ENCODE assay signal across 1 cellular context in the genomic region with DNA sequence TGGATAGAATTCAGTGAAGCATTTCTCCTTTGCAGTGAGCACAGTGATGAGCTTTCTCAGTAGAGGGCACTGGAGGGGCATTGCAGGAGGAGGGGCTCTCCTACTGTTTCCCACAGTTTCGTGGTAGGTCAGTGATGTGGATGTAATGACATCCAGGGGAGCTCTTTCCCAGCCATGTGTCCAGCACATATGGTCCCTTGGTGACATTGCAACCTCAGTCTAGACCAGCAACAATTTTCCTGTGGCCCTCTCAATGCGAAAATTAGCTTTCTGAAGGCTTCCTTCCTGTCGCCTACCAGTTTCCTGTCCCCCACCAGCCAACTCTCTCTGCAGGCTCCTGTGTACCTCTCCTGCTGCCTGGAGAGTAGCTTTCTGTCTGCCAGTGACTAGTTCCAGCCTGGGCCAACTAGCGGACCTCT.
TF ChIP-seq lines count a peak whose summit lies in the region.

No MANE protein-coding gene starts in this region.

TF ChIP-seq in H1, 55 proteins besides CTCF, POLR2A, EP300 and RAD21:
- TF ChIP-seq HDAC2 (IDR thresholded peaks at IDR 0.05; ENCODE audit: borderline replicate concordance in 1 of 2, low read depth in 2 of 2, low read length in 2 of 2) (0 out of 4 replicates have a peak, but pooled peaks of 1 of the 2 experiments have one; percentile 19), GABPA (IDR thresholded peaks at IDR 0.05; ENCODE audit: borderline replicate concordance, insufficient read depth, low read length) (no peak)
